ENCODE assay signal across 12 cellular contexts in genomic region chr20:21241400-21241799, GRCh38.
"Had no signal": no experiment of that assay in that cellular context is flagged by ENCODE, and none has a peak within 500 bp of the region (broad histone marks: within the 10 kb centered on the region; RNA-seq: fewer than 3 reads in every experiment).

No MANE protein-coding gene starts in this region.

- ATAC-seq: left lobe of liver, sciatic nerve had no signal

- DNase-seq: activated CD4-positive, alpha-beta T cell treated with anti-CD3 and anti-CD28 coated beads, Interleukin-2, amount 10 ng/mL, durations not matched to agents 7 days and 5 days; activated CD8-positive, alpha-beta memory T cell treated with anti-CD3 and anti-CD28 coated beads, Interleukin-2, amount 50 U/mL, for 48 hours; activated naive CD8-positive, alpha-beta T cell treated with anti-CD3 and anti-CD28 coated beads for 36 hours; amygdala; cortex of kidney; effector CD8-positive, alpha-beta T cell; foreskin fibroblast; hippocampal formation; mammary epithelial cell; naive B cell had no signal
